In genomic region chr2:101083613-101084012, GRCh38 we compare ENCODE assay signal across 26 cellular contexts.
DNase-seq lines count a peak whose midpoint lies in the region; ATAC-seq and TF ChIP-seq lines count a peak whose summit lies in the region.
"Had no signal": no experiment of that assay in that cellular context is flagged by ENCODE, and none has a peak within 500 bp of the region (broad histone marks: within the 10 kb centered on the region; RNA-seq: fewer than 3 reads in every experiment).

No MANE protein-coding gene starts in this region.

- in situ Hi-C loops in Panc1 (cut with HindIII; ENCODE audit: low pct_unique_long_range_greater_than_20kb, low sequenced_read_pairs): no loop called here
- in situ Hi-C loops in gastrocnemius medialis (cut with MboI; ENCODE audit: low sequenced_read_pairs in 4 of 4): no loop called here

- no peaks in the 10 kb centered on the region for H3K9me3 Mint-ChIP-seq in activated T-cell treated with anti-CD3 and anti-CD28 coated beads, Interleukin-2, amount 50 U/mL, for 72 hours

- no peaks in the 10 kb centered on the region for H3K9me3 ChIP-seq in Panc1 (ENCODE audit: control insufficient read depth, insufficient read depth, low read depth, low read length)
- no peaks in the 10 kb centered on the region for H3K9me3 ChIP-seq in gastrocnemius medialis
- H3K9me3 ChIP-seq: BLaER1 had no signal

- H3K27ac Mint-ChIP-seq in activated T-cell treated with anti-CD3 and anti-CD28 coated beads, Interleukin-2, amount 50 U/mL, for 72 hours: peak overlapping the region; percentile 3
- H3K27ac Mint-ChIP-seq: CD4-positive, CD25-positive, alpha-beta regulatory T cell had no signal

- H3K27me3 Mint-ChIP-seq in activated T-cell treated with anti-CD3 and anti-CD28 coated beads, Interleukin-2, amount 50 U/mL, for 72 hours (ENCODE audit: low read depth): no peaks in the 10 kb centered on the region
- H3K27me3 Mint-ChIP-seq: CD4-positive, CD25-positive, alpha-beta regulatory T cell had no signal

- H3K36me3 ChIP-seq in Panc1 (ENCODE audit: control insufficient read depth, insufficient read depth, low read length) (peaks cover 5% of the 10 kb centered on the region), gastrocnemius medialis (peaks cover 0 to 3% of the 10 kb centered on the region in 2 donors)
- H3K36me3 ChIP-seq: BLaER1 had no signal

- H3K4me1 Mint-ChIP-seq in activated T-cell treated with anti-CD3 and anti-CD28 coated beads, Interleukin-2, amount 50 U/mL, for 72 hours (ENCODE audit: low read depth): no peaks in the 10 kb centered on the region

- H3K4me3 Mint-ChIP-seq in activated T-cell treated with anti-CD3 and anti-CD28 coated beads, Interleukin-2, amount 50 U/mL, for 72 hours: no peak overlapping the region
- H3K4me3 Mint-ChIP-seq: CD4-positive, CD25-positive, alpha-beta regulatory T cell had no signal

- intact Hi-C loops in Panc1 (cut with micrococcal nuclease; ENCODE audit: unreplicated experiment): no loop called here
- intact Hi-C loops in gastrocnemius medialis (cut with DNase I; ENCODE audit: low total_unique reads): no loop called here

- H3K27ac ChIP-seq in Panc1 (ENCODE audit: low read length) (peak overlapping the region; percentile 40; the same call in 1 of the 2 replicates), gastrocnemius medialis (peak overlapping the region; percentile 91 to 95 (median 92))
- H3K27ac ChIP-seq: BLaER1, PC-9 had no signal

- no peak for DNase-seq in activated T-cell treated with anti-CD3 and anti-CD28 coated beads, Interleukin-2, amount 50 U/mL, for 72 hours
- DNase-seq in activated T-cell treated with anti-CD3 and anti-CD28 coated beads for 4 hours (no peak), Panc1 (ENCODE audit: low read depth, low spot score) (no peak), mucosa of gallbladder (ENCODE audit: low spot score) (peak; percentile 48), gastrocnemius medialis (no peak)
- no peak for DNase-seq in stimulated activated CD8-positive, alpha-beta memory T cell treated with anti-CD3 and anti-CD28 coated beads, Interleukin-4, amount 100 ng/mL, for 48 hours
- DNase-seq: 8988T; CD4-positive, CD25-positive, alpha-beta regulatory T cell; DMS 273 treated with DMSO at 0.1 percent for 48 hours; DMS79; EL; GDM1; IMR-90; KG1; NCI-H1048; NCI-H1417; NCI-H1694; NCI-H2029 treated with DMSO at 0.1 percent for 48 hours; NCI-H526 treated with DMSO at 0.1 percent for 48 hours; PC-9; RPMI8226; SHP77 had no signal

- H3K27me3 ChIP-seq in Panc1 (ENCODE audit: control insufficient read depth, insufficient read depth, low read length) (no peaks in the 10 kb centered on the region), gastrocnemius medialis (no peaks in the 10 kb centered on the region)
- H3K27me3 ChIP-seq: BLaER1 had no signal

- CTCF ChIA-PET in Panc1 (lab: Charles Lee): interaction anchor here (0.6 kb wide), 1 partner anchor 19 kb away, joined by 3 read pairs; no protein-coding TSS in a partner anchor

- POLR2A ChIA-PET in Panc1 (lab: Charles Lee): interaction anchor here (0.6 kb wide), 1 partner anchor 20 kb away, joined by 3 read pairs; no protein-coding TSS in a partner anchor

- TF ChIP-seq POLR2A in gastrocnemius medialis (IDR thresholded peaks at IDR 0.05): no peak

- BruUV-seq in Panc1 (replicated peaks; lab: Mats Ljungman, UMichigan): no TSS peak

- TF ChIP-seq CTCF in Panc1 (IDR thresholded peaks at IDR 0.05) (no peak), gastrocnemius medialis (IDR thresholded peaks at IDR 0.05 in 4 of 5, conservative IDR thresholded peaks at IDR 0.05 in 1 of 5) (no peak)

- H3K4me1 ChIP-seq in Panc1 (ENCODE audit: control insufficient read depth, insufficient read depth, low read length): peaks cover 33% of the 10 kb centered on the region
- H3K4me1 ChIP-seq in gastrocnemius medialis: peaks cover 35 to 39% of the 10 kb centered on the region in 2 donors
- H3K4me1 ChIP-seq: BLaER1 had no signal

- no peak for ATAC-seq in activated T-cell treated with anti-CD3 and anti-CD28 coated beads, Interleukin-2, amount 50 U/mL, for 72 hours (replicated peaks in 1 of 2)
- ATAC-seq in Panc1 (no peak), gastrocnemius medialis (no peak), HG03460 (IDR thresholded peaks at IDR 0.05; ENCODE audit: unreplicated experiment) (no peak), GM18907 (IDR thresholded peaks at IDR 0.05; ENCODE audit: unreplicated experiment) (no peak)
- ATAC-seq: GM12878 had no signal

- H3K36me3 Mint-ChIP-seq in activated T-cell treated with anti-CD3 and anti-CD28 coated beads, Interleukin-2, amount 50 U/mL, for 72 hours (ENCODE audit: insufficient read depth in 2 of 2): no peaks in the 10 kb centered on the region
- H3K36me3 Mint-ChIP-seq: CD4-positive, CD25-positive, alpha-beta regulatory T cell had no signal

- H3K4me3 ChIP-seq in Panc1 (ENCODE audit: low read depth in 2 of 2, low read length in 2 of 2) (no peak overlapping the region), gastrocnemius medialis (no peak overlapping the region)
- H3K4me3 ChIP-seq: BLaER1, GM12878, PC-9 had no signal
